ENCODE assay signal across 1 cellular context in the genomic region with DNA sequence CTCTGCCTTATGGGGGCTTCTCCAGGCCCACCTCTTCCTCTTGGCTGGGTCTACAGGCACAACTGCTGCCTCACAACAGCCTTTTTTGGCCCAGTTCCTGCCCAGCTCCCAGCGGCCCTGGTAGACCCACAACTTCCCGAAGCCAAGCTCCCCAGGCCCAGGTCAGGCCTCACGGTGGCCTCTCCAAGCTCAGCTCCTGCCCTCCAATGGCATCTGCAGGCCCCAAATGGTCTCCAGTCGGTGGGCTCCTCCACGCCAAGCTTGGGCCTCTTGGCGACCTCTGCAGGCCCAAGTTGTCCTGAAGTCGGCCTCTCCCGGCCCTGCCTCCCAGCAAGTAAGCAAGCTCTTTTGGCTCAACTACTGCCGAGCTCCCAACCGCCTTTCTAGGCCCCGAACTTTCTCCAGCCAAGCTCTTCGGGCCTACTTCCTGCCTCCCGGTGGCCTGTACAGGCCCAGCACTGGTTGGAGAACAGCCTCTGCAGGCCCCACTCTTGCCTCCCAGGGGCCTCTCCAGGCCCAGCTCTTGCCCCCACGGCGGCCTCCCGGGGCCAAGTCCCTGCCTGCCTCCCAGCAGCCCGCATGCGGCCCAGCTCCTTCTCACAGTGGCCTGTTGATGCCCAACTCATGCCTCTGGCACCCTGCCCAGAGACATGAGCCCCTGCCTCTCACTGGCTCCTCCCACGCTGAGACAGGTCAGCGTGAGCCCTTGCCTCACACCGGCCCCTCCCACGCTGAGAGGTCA.
TF ChIP-seq lines count a peak whose summit lies in the region.

No MANE protein-coding gene starts in this region.

TF ChIP-seq in HepG2, 621 proteins besides CTCF, POLR2A, EP300 and RAD21:
- TF ChIP-seq, protein P1, sequence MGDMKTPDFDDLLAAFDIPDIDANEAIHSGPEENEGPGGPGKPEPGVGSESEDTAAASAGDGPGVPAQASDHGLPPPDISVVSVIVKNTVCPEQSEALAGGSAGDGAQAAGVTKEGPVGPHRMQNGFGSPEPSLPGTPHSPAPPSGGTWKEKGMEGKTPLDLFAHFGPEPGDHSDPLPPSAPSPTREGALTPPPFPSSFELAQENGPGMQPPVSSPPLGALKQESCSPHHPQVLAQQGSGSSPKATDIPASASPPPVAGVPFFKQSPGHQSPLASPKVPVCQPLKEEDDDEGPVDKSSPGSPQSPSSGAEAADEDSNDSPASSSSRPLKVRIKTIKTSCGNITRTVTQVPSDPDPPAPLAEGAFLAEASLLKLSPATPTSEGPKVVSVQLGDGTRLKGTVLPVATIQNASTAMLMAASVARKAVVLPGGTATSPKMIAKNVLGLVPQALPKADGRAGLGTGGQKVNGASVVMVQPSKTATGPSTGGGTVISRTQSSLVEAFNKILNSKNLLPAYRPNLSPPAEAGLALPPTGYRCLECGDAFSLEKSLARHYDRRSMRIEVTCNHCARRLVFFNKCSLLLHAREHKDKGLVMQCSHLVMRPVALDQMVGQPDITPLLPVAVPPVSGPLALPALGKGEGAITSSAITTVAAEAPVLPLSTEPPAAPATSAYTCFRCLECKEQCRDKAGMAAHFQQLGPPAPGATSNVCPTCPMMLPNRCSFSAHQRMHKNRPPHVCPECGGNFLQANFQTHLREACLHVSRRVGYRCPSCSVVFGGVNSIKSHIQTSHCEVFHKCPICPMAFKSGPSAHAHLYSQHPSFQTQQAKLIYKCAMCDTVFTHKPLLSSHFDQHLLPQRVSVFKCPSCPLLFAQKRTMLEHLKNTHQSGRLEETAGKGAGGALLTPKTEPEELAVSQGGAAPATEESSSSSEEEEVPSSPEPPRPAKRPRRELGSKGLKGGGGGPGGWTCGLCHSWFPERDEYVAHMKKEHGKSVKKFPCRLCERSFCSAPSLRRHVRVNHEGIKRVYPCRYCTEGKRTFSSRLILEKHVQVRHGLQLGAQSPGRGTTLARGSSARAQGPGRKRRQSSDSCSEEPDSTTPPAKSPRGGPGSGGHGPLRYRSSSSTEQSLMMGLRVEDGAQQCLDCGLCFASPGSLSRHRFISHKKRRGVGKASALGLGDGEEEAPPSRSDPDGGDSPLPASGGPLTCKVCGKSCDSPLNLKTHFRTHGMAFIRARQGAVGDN (CRISPR knock-in tag; IDR thresholded peaks at IDR 0.05): peak; percentile 41; the same call in 1 of the 2 replicates
TF ChIP-seq in HepG2: peak in this region for 1; not testable (repeated sequence) for 620.
